Comparison of ENCODE assay signal across 9 cellular contexts in genomic region chr15:67091966-67092677, GRCh38. TPM values are rescaled to one million over a fixed set of nuclear protein-coding genes. Genes with fewer than 3 reads are reported as not detected.
DNase-seq lines count a peak whose midpoint lies in the region; ATAC-seq and TF ChIP-seq lines count a peak whose summit lies in the region.
"Had no signal": no experiment of that assay in that cellular context is flagged by ENCODE, and none has a peak within 500 bp of the region (broad histone marks: within the 10 kb centered on the region; RNA-seq: fewer than 3 reads in every experiment).

No MANE protein-coding gene starts in this region.

- no peak overlapping the region for H3K4me3 ChIP-seq in gastroesophageal sphincter
- no peak overlapping the region for H3K4me3 ChIP-seq in spleen

- no peaks in the 10 kb centered on the region for H3K27me3 ChIP-seq in gastroesophageal sphincter
- no peaks in the 10 kb centered on the region for H3K27me3 ChIP-seq in spleen (replicated peaks in 1 of 7)

- no peak for ATAC-seq in SK-N-SH treated with all-trans-retinoic acid at 6 μM for 48 hours
- no peak for ATAC-seq in gastroesophageal sphincter
- ATAC-seq in GM21447 (IDR thresholded peaks at IDR 0.05; ENCODE audit: unreplicated experiment) = no peak
- no peak for ATAC-seq in GM21576 (IDR thresholded peaks at IDR 0.05; ENCODE audit: unreplicated experiment)

- H3K4me1 Mint-ChIP-seq in T-helper 1 cell treated with Interleukin-12 subunit alpha and Interleukin-12 subunit beta and Interleukin-4 antibody, amounts not matched to agents 30 μg/mL and 1 μg/mL, for 36 hours (ENCODE audit: low read depth) = peaks cover 94% of the 10 kb centered on the region

- H3K36me3 Mint-ChIP-seq in T-helper 1 cell treated with Interleukin-12 subunit alpha and Interleukin-12 subunit beta and Interleukin-4 antibody, amounts not matched to agents 30 μg/mL and 1 μg/mL, for 36 hours (ENCODE audit: low read depth) = peaks cover 66% of the 10 kb centered on the region

- WGBS in gastroesophageal sphincter (ENCODE audit: low coverage in 1 of 2), 2 donors = 39 to 56% methylated on average over 2 to 6 of the region's 7 CpGs
- WGBS in spleen, 5 donors = 55 to 71% (median 66%) methylated on average over 7 of the region's 7 CpGs

- no peak for TF ChIP-seq CTCF in gastroesophageal sphincter (IDR thresholded peaks at IDR 0.05)
- TF ChIP-seq CTCF in spleen (IDR thresholded peaks at IDR 0.05 in 8 of 11, conservative IDR thresholded peaks at IDR 0.05 in 3 of 11) = no peak

- intact Hi-C loops in spleen (cut with DNase I; ENCODE audit: low total_unique reads) = no loop called here

- H3K9me3 Mint-ChIP-seq in T-helper 1 cell treated with Interleukin-12 subunit alpha and Interleukin-12 subunit beta and Interleukin-4 antibody, amounts not matched to agents 30 μg/mL and 1 μg/mL, for 36 hours = no peaks in the 10 kb centered on the region

- H3K4me1 ChIP-seq in gastroesophageal sphincter (peaks cover 0 to 71% (median 37%) of the 10 kb centered on the region in 3 donors), spleen (peaks cover 55 to 100% (median 95%) of the 10 kb centered on the region in 6 donors)

- H3K27me3 Mint-ChIP-seq in T-helper 1 cell treated with Interleukin-12 subunit alpha and Interleukin-12 subunit beta and Interleukin-4 antibody, amounts not matched to agents 30 μg/mL and 1 μg/mL, for 36 hours (ENCODE audit: low read depth) = no peaks in the 10 kb centered on the region

- H3K9me3 ChIP-seq in gastroesophageal sphincter (no peaks in the 10 kb centered on the region), spleen (no peaks in the 10 kb centered on the region)

- H3K36me3 ChIP-seq in gastroesophageal sphincter = peaks cover 0 to 7% of the 10 kb centered on the region in 2 donors
- peaks cover 0 to 22% (median 3%) of the 10 kb centered on the region in 6 donors for H3K36me3 ChIP-seq in spleen

- H3K27ac Mint-ChIP-seq in T-helper 1 cell treated with Interleukin-12 subunit alpha and Interleukin-12 subunit beta and Interleukin-4 antibody, amounts not matched to agents 30 μg/mL and 1 μg/mL, for 36 hours = peak overlapping the region; percentile 96

- peak overlapping the region; percentile 78 for H3K4me3 Mint-ChIP-seq in T-helper 1 cell treated with Interleukin-12 subunit alpha and Interleukin-12 subunit beta and Interleukin-4 antibody, amounts not matched to agents 30 μg/mL and 1 μg/mL, for 36 hours

- DNase-seq in T-helper 1 cell (no peak), spleen (no peak), NCI-H187 treated with DMSO at 0.1 percent for 48 hours (lab: John Stamatoyannopoulos, UW) (no peak)
- DNase-seq: NCI-H524 treated with DMSO at 0.1 percent for 48 hours had no signal

- no peak for TF ChIP-seq EP300 in gastroesophageal sphincter (IDR thresholded peaks at IDR 0.05)

- TF ChIP-seq POLR2A in gastroesophageal sphincter (IDR thresholded peaks at IDR 0.05) = no peak
- TF ChIP-seq POLR2A in spleen (IDR thresholded peaks at IDR 0.05) = no peak

- H3K27ac ChIP-seq in gastroesophageal sphincter (peak overlapping the region in 3 of 4 donors; percentile 28 to 48 (median 31)), spleen (peak overlapping the region; percentile 28 to 85 (median 70))

TF ChIP-seq in SK-N-SH treated with all-trans-retinoic acid at 6 μM for 48 hours, 23 proteins besides CTCF, POLR2A, EP300 and RAD21:
- TF ChIP-seq GLIS3 (CRISPR knock-in tag; IDR thresholded peaks at IDR 0.05) (no peak), SNAI2 (CRISPR knock-in tag; IDR thresholded peaks at IDR 0.05) (peak; percentile 70; the same call in 1 of the 2 replicates)

RNA-seq across cellular contexts. Expression of gene SMAD3, which starts 26.7 kb away (rescaled TPM):
- total RNA-seq in gastroesophageal sphincter = 10 to 100 TPM; 19.8 to 30.6 (median 25.9) TPM
- 10 to 100 TPM; 27.3 to 78.4 (median 47.5) TPM for total RNA-seq in spleen
- 1 to 10 TPM; 8.3 to 8.9 (median 8.6) TPM for polyA plus RNA-seq in spleen
